In genomic region chr17:36934759-36935630, GRCh38 we compare ENCODE assay signal across 9 cellular contexts. TPM values are rescaled to one million over a fixed set of nuclear protein-coding genes. Genes with fewer than 3 reads are reported as not detected.
DNase-seq lines count a peak whose midpoint lies in the region; ATAC-seq and TF ChIP-seq lines count a peak whose summit lies in the region.
"Had no signal": no experiment of that assay in that cellular context is flagged by ENCODE, and none has a peak within 500 bp of the region (broad histone marks: within the 10 kb centered on the region; RNA-seq: fewer than 3 reads in every experiment).

No MANE protein-coding gene starts in this region.

- no peaks in the 10 kb centered on the region for H3K9me3 ChIP-seq in colonic mucosa

- H3K27me3 ChIP-seq in colonic mucosa = peaks cover 99% of the 10 kb centered on the region

- H3K4me3 ChIP-seq in epithelial cell of proximal tubule (ENCODE audit: low read depth, low read length) (peak overlapping the region; percentile 82), colonic mucosa (no peak overlapping the region)

- peaks cover 48% of the 10 kb centered on the region for H3K4me1 ChIP-seq in colonic mucosa

- no peak overlapping the region for H3K27ac ChIP-seq in colonic mucosa
- H3K27ac ChIP-seq: SJSA1 had no signal

- no peak overlapping the region for H3K9ac ChIP-seq in colonic mucosa (ENCODE audit: low read depth in 2 of 2, low read length in 2 of 2)

- TF ChIP-seq CTCF in epithelial cell of proximal tubule (conservative IDR thresholded peaks at IDR 0.05; ENCODE audit: low read depth, low read length) (peak; percentile 8), colonic mucosa (IDR thresholded peaks at IDR 0.05) (no peak)

- ATAC-seq in HG03108 (IDR thresholded peaks at IDR 0.05; ENCODE audit: unreplicated experiment) = no peak

- DNase-seq in NCI-H748 (lab: John Stamatoyannopoulos, UW; ENCODE audit: unreplicated experiment) = peak; percentile 66
- no peak for DNase-seq in NCI-H748 treated with DMSO at 0.1 percent for 48 hours (lab: John Stamatoyannopoulos, UW)
- DNase-seq in epithelial cell of proximal tubule (ENCODE audit: low read depth) = no peak
- peak; percentile 86 for DNase-seq in retina
- DNase-seq in colonic mucosa = no peak
- no peak for DNase-seq in effector CD4-positive, alpha-beta T cell

- intact Hi-C loops in colonic mucosa (cut with DNase I) = no loop called here

- H3K36me3 ChIP-seq in colonic mucosa = no peaks in the 10 kb centered on the region
- H3K36me3 ChIP-seq: SJSA1 had no signal

TF ChIP-seq in PFSK-1, 5 proteins besides CTCF, POLR2A, EP300 and RAD21:
- TF ChIP-seq FOXP2 (optimal IDR thresholded peaks at IDR 0.05; ENCODE audit: borderline replicate concordance, extremely low read depth, extremely low read length, insufficient read depth) (peak; percentile 6), TAF1 (IDR thresholded peaks at IDR 0.05; ENCODE audit: borderline replicate concordance, insufficient read depth, low read length) (no peak)

RNA-seq across cellular contexts. Expression of gene LHX1, which starts 2.3 kb away (rescaled TPM):
- not detected for polyA plus RNA-seq in PFSK-1 (2012; ENCODE audit: insufficient read length, low read depth)
- total RNA-seq in epithelial cell of proximal tubule (43.1 and 51.9 TPM in 2 replicates), colonic mucosa (not detected)
- total RNA-seq: SJSA1 had no signal

RNA-seq across cellular contexts. Expression of gene AATF, which starts 13.8 kb away (rescaled TPM):
- polyA plus RNA-seq in PFSK-1 (2012; ENCODE audit: insufficient read length, low read depth) = 184 TPM
- total RNA-seq in epithelial cell of proximal tubule (70.2 and 78.9 TPM in 2 replicates), colonic mucosa (10 to 100 TPM; 30.0 to 54.8 TPM)

Comparison
In these comparisons a context has a peak if more than half of its experiments do, and no peak if none do; other contexts are left out.
1. DNase-seq: peak in NCI-H748 (single experiment) and retina (single experiment); none in NCI-H748 treated with DMSO at 0.1 percent for 48 hours (single experiment), epithelial cell of proximal tubule (single experiment), colonic mucosa (single experiment) and effector CD4-positive, alpha-beta T cell (single experiment).
2. RNA of gene LHX1, which starts 2.3 kb away (total RNA-seq): 43.1 to 51.9 TPM in epithelial cell of proximal tubule; not detected in colonic mucosa; every median in the first group is over 10 times any median in the second.